ENCODE assay signal across 13 cellular contexts in genomic region chr18:79961527-79962291, GRCh38. TPM values are rescaled to one million over a fixed set of nuclear protein-coding genes. Genes with fewer than 3 reads are reported as not detected.
A peak's percentile ranks its signal among the peaks of the same experiment; 100 is the strongest.
DNase-seq lines count a peak whose midpoint lies in the region; ATAC-seq and TF ChIP-seq lines count a peak whose summit lies in the region.
"Had no signal": no experiment of that assay in that cellular context is flagged by ENCODE, and none has a peak within 500 bp of the region (broad histone marks: within the 10 kb centered on the region; RNA-seq: fewer than 3 reads in every experiment).

No MANE protein-coding gene starts in this region.

- H3K27me3 ChIP-seq in esophagus squamous epithelium: no peaks in the 10 kb centered on the region
- H3K27me3 ChIP-seq: brain microvascular endothelial cell had no signal

- H3K36me3 ChIP-seq in esophagus squamous epithelium: no peaks in the 10 kb centered on the region
- H3K36me3 ChIP-seq: brain microvascular endothelial cell had no signal

- H3K4me3 ChIP-seq in esophagus squamous epithelium: no peak overlapping the region

- TF ChIP-seq CTCF in RWPE1 (conservative IDR thresholded peaks at IDR 0.05; ENCODE audit: low read depth) (no peak), esophagus squamous epithelium (IDR thresholded peaks at IDR 0.05) (no peak)

- peaks cover 16 to 71% (median 34%) of the 10 kb centered on the region in 3 donors for H3K4me1 ChIP-seq in esophagus squamous epithelium

- intact Hi-C loops in esophagus squamous epithelium (cut with DNase I) (no loop called here), sciatic nerve (cut with DNase I) (no loop called here)

- TF ChIP-seq POLR2A in esophagus squamous epithelium (IDR thresholded peaks at IDR 0.05): no peak

- DNase-seq in GM03348 (ENCODE audit: low spot score) (peak; percentile 50), RWPE1 (ENCODE audit: low spot score) (no peak), esophagus squamous epithelium (lab: John Stamatoyannopoulos, UW) (no peak), sciatic nerve (ENCODE audit: low spot score) (no peak), NCI-H2107 treated with DMSO at 0.1 percent for 48 hours (lab: John Stamatoyannopoulos, UW; ENCODE audit: unreplicated experiment) (no peak), NCI-H82 treated with DMSO at 0.1 percent for 48 hours (lab: John Stamatoyannopoulos, UW; ENCODE audit: unreplicated experiment) (no peak)
- no peak for DNase-seq in activated T-cell treated with anti-CD3 and anti-CD28 coated beads, Interleukin-2, amount 50 U/mL, for 1 hour
- DNase-seq in stimulated activated CD4-positive, alpha-beta T cell treated with anti-CD3 and anti-CD28 coated beads, Interleukin-4, amount 100 ng/mL, for 4 hours: no peak
- DNase-seq: C1 segment of cervical spinal cord, NCI-H2029 had no signal

- CTCF ChIA-PET in RWPE1 (lab: Yijun Ruan, JAX): interaction anchor here (1.2 kb wide), 1 partner anchor 15 kb away, joined by 5 read pairs; no protein-coding TSS in a partner anchor

- H3K27ac ChIP-seq in RWPE1 (peak overlapping the region; percentile 17), esophagus squamous epithelium (peak overlapping the region; percentile 60 to 84 (median 74))
- H3K27ac ChIP-seq: brain microvascular endothelial cell, parathyroid adenoma had no signal

- H3K9me3 ChIP-seq in esophagus squamous epithelium: no peaks in the 10 kb centered on the region

- peak; percentile 20 for ATAC-seq in sciatic nerve
- ATAC-seq: activated T-cell treated with anti-CD3 and anti-CD28 coated beads, Interleukin-2, amount 50 U/mL, for 72 hours had no signal

- 57 to 64% methylated on average over 13 to 17 of the region's 29 CpGs for WGBS in esophagus squamous epithelium, 2 donors

- POLR2A ChIA-PET in RWPE1 (lab: Yijun Ruan, JAX; ENCODE audit: low non-redundant PET): no interaction called here

RNA-seq across cellular contexts. Expression of gene HSBP1L1, which starts 2.7 kb away (rescaled TPM):
- total RNA-seq in esophagus squamous epithelium (10 to 100 TPM; 17.7 to 27.1 (median 25.8) TPM), sciatic nerve (16.9 TPM)

RNA-seq across cellular contexts. Expression of gene SLC66A2, which starts 10.3 kb away (rescaled TPM):
- total RNA-seq in esophagus squamous epithelium: 10 to 100 TPM; 30.4 to 49.6 (median 35.1) TPM
- 65.2 TPM for total RNA-seq in sciatic nerve

RNA-seq across cellular contexts. Expression of gene TXNL4A, which starts 26.7 kb away (rescaled TPM):
- total RNA-seq in esophagus squamous epithelium (10 to 100 TPM; 20.8 to 43.2 (median 32.5) TPM), sciatic nerve (71.7 TPM)
